Comparison of ENCODE assay signal across 16 cellular contexts in genomic region chr7:68121655-68122054, GRCh38.
DNase-seq lines count a peak whose midpoint lies in the region; ATAC-seq and TF ChIP-seq lines count a peak whose summit lies in the region.
"Had no signal": no experiment of that assay in that cellular context is flagged by ENCODE, and none has a peak within 500 bp of the region (broad histone marks: within the 10 kb centered on the region; RNA-seq: fewer than 3 reads in every experiment).

No MANE protein-coding gene starts in this region.

- ATAC-seq in SK-N-SH treated with all-trans-retinoic acid at 6 μM for 48 hours (no peak; the same call in 2 of the 3 replicates), HG03139 (IDR thresholded peaks at IDR 0.05; ENCODE audit: unreplicated experiment) (no peak)
- ATAC-seq: CD8-positive, alpha-beta T cell had no signal

- TF ChIP-seq CTCF in osteocyte (IDR thresholded peaks at IDR 0.05) = no peak

- H3K4me3 Mint-ChIP-seq in osteocyte (ENCODE audit: unreplicated experiment) = no peak overlapping the region
- H3K4me3 Mint-ChIP-seq: CD4-positive, CD25-positive, alpha-beta regulatory T cell; CD8-positive, alpha-beta T cell; HFFc6 had no signal

- no peaks in the 10 kb centered on the region for H3K36me3 Mint-ChIP-seq in osteocyte (ENCODE audit: unreplicated experiment)
- H3K36me3 Mint-ChIP-seq: CD4-positive, CD25-positive, alpha-beta regulatory T cell; CD8-positive, alpha-beta T cell had no signal

- peaks cover 55% of the 10 kb centered on the region for H3K9me3 Mint-ChIP-seq in osteocyte (ENCODE audit: unreplicated experiment)

- H3K4me3 ChIP-seq in MG63 = no peak overlapping the region
- H3K4me3 ChIP-seq: BLaER1, HAP-1 had no signal

- H3K27me3 ChIP-seq in MG63 = no peaks in the 10 kb centered on the region
- H3K27me3 ChIP-seq: BLaER1 had no signal

- H3K9me3 ChIP-seq in MG63 = peaks cover 3% of the 10 kb centered on the region; the same call in 1 of the 2 replicates
- H3K9me3 ChIP-seq: HAP-1 had no signal

- no peaks in the 10 kb centered on the region for H3K36me3 ChIP-seq in MG63
- H3K36me3 ChIP-seq: BLaER1, HAP-1 had no signal

- H3K4me1 Mint-ChIP-seq in osteocyte (ENCODE audit: unreplicated experiment) = no peaks in the 10 kb centered on the region
- H3K4me1 Mint-ChIP-seq: CD4-positive, CD25-positive, alpha-beta regulatory T cell had no signal

- H3K27me3 Mint-ChIP-seq in osteocyte (ENCODE audit: unreplicated experiment) = no peaks in the 10 kb centered on the region
- H3K27me3 Mint-ChIP-seq: CD4-positive, CD25-positive, alpha-beta regulatory T cell had no signal

- DNase-seq in NCI-H1694 treated with DMSO at 0.1 percent for 48 hours (lab: John Stamatoyannopoulos, UW) (peak; percentile 74), left kidney (ENCODE audit: low read depth, low spot score) (peak; percentile 12), MG63 (no peak), osteocyte (ENCODE audit: extremely low spot score, unreplicated experiment) (no peak)
- DNase-seq: CD4-positive, CD25-positive, alpha-beta regulatory T cell; CD8-positive, alpha-beta T cell; DMS 273 treated with DMSO at 0.1 percent for 48 hours; DMS53; DMS79 treated with DMSO at 0.1 percent for 48 hours; GF-D8; GOT3; HFFc6 had no signal

- no peak overlapping the region for H3K27ac Mint-ChIP-seq in osteocyte (ENCODE audit: unreplicated experiment)
- H3K27ac Mint-ChIP-seq: CD4-positive, CD25-positive, alpha-beta regulatory T cell; CD8-positive, alpha-beta T cell; HFFc6 had no signal

TF ChIP-seq in SK-N-SH treated with all-trans-retinoic acid at 6 μM for 48 hours, 23 proteins besides CTCF, POLR2A, EP300 and RAD21:
- TF ChIP-seq TSHZ2 (CRISPR knock-in tag; IDR thresholded peaks at IDR 0.05) (0 out of 2 replicates have a peak, but pooled peaks have one; percentile 56), OSR1 (CRISPR knock-in tag; IDR thresholded peaks at IDR 0.05) (no peak), ZNF8 (CRISPR knock-in tag; IDR thresholded peaks at IDR 0.05) (no peak), TCF4 (CRISPR knock-in tag; IDR thresholded peaks at IDR 0.05; ENCODE audit: borderline replicate concordance) (peak; percentile 88; the same call in 1 of the 2 replicates)

Comparison
In these comparisons a context has a peak if more than half of its experiments do, and no peak if none do; other contexts are left out.
1. DNase-seq: peak in NCI-H1694 treated with DMSO at 0.1 percent for 48 hours (single experiment) and left kidney (single experiment); none in MG63 (single experiment) and osteocyte (single experiment).